ENCODE assay signal across 1 cellular context in the genomic region with DNA sequence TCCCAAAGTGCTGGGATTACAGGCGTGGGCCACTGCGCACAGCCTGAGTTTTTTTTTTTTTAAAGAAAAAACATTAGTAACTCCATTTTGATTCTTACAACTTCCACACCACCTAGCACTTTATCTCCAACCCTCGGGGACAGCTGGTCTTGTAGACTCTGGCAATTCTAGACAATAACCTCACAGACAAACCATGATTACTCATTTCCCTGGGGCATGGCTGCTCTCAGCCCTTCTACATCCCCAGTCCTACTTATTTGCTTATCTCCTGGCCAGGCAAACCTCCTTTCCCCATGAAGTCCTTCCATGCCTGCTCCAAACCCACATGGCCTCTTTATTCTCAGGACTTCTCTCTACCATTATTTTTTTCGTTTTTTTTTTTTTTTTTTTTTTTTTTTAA.
TF ChIP-seq lines count a peak whose summit lies in the region.

No MANE protein-coding gene starts in this region.

TF ChIP-seq in IMR-90, 13 proteins besides CTCF, POLR2A, EP300 and RAD21:
- TF ChIP-seq FOS (IDR thresholded peaks at IDR 0.05; ENCODE audit: low read depth, low read length) (no peak), CEBPB (IDR thresholded peaks at IDR 0.05; ENCODE audit: low read depth, low read length) (no peak), MAZ (IDR thresholded peaks at IDR 0.05; ENCODE audit: borderline replicate concordance, low read depth, low read length) (no peak), MXI1 (IDR thresholded peaks at IDR 0.05; ENCODE audit: borderline replicate concordance, low read depth, low read length) (no peak), MAFK (IDR thresholded peaks at IDR 0.05; ENCODE audit: low read depth, low read length) (no peak), RCOR1 (IDR thresholded peaks at IDR 0.05; ENCODE audit: insufficient replicate concordance, low read length) (no peak), SMC3 (IDR thresholded peaks at IDR 0.05; ENCODE audit: low read depth, low read length) (no peak), NFE2L2 (IDR thresholded peaks at IDR 0.05; ENCODE audit: low read depth, low read length) (no peak), CHD1 (IDR thresholded peaks at IDR 0.05; ENCODE audit: low read depth, low read length) (no peak), RFX5 (IDR thresholded peaks at IDR 0.05; ENCODE audit: low read depth, low read length) (no peak), BHLHE40 (IDR thresholded peaks at IDR 0.05; ENCODE audit: low read depth, low read length) (no peak)
- TF ChIP-seq, protein P1, sequence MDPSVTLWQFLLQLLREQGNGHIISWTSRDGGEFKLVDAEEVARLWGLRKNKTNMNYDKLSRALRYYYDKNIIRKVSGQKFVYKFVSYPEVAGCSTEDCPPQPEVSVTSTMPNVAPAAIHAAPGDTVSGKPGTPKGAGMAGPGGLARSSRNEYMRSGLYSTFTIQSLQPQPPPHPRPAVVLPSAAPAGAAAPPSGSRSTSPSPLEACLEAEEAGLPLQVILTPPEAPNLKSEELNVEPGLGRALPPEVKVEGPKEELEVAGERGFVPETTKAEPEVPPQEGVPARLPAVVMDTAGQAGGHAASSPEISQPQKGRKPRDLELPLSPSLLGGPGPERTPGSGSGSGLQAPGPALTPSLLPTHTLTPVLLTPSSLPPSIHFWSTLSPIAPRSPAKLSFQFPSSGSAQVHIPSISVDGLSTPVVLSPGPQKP (IDR thresholded peaks at IDR 0.05; ENCODE audit: borderline replicate concordance, low read depth, low read length) = no peak
- TF ChIP-seq, protein P2, sequence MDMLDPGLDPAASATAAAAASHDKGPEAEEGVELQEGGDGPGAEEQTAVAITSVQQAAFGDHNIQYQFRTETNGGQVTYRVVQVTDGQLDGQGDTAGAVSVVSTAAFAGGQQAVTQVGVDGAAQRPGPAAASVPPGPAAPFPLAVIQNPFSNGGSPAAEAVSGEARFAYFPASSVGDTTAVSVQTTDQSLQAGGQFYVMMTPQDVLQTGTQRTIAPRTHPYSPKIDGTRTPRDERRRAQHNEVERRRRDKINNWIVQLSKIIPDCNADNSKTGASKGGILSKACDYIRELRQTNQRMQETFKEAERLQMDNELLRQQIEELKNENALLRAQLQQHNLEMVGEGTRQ (IDR thresholded peaks at IDR 0.05; ENCODE audit: low read depth, low read length) = no peak
